ENCODE assay signal across 9 cellular contexts in genomic region chr2:235551965-235552364, GRCh38. TPM values are rescaled to one million over a fixed set of nuclear protein-coding genes. Genes with fewer than 3 reads are reported as not detected.
DNase-seq lines count a peak whose midpoint lies in the region; ATAC-seq and TF ChIP-seq lines count a peak whose summit lies in the region.
"Had no signal": no experiment of that assay in that cellular context is flagged by ENCODE, and none has a peak within 500 bp of the region (broad histone marks: within the 10 kb centered on the region; RNA-seq: fewer than 3 reads in every experiment).

No MANE protein-coding gene starts in this region.

- H3K36me3 ChIP-seq in Panc1 (ENCODE audit: control insufficient read depth, insufficient read depth, low read length), result no peaks in the 10 kb centered on the region
- no peaks in the 10 kb centered on the region for H3K36me3 ChIP-seq in esophagus muscularis mucosa
- H3K36me3 ChIP-seq in CD4-positive, alpha-beta memory T cell (ENCODE audit: insufficient read depth, low read length), result no peaks in the 10 kb centered on the region
- H3K36me3 ChIP-seq: thoracic aorta had no signal

- TF ChIP-seq EP300 in esophagus muscularis mucosa (IDR thresholded peaks at IDR 0.05), result no peak

- peaks cover 27% of the 10 kb centered on the region for H3K27me3 Mint-ChIP-seq in nephron (ENCODE audit: low read depth)
- peaks cover 8 to 20% of the 10 kb centered on the region in 2 donors for H3K27me3 Mint-ChIP-seq in CD4-positive, alpha-beta memory T cell

- in situ Hi-C loops in Panc1 (cut with HindIII; ENCODE audit: low pct_unique_long_range_greater_than_20kb, low sequenced_read_pairs), result no loop called here

- H3K27me3 ChIP-seq in Panc1 (ENCODE audit: control insufficient read depth, insufficient read depth, low read length), result no peaks in the 10 kb centered on the region
- H3K27me3 ChIP-seq in esophagus muscularis mucosa, result no peaks in the 10 kb centered on the region
- no peaks in the 10 kb centered on the region for H3K27me3 ChIP-seq in CD4-positive, alpha-beta memory T cell (ENCODE audit: insufficient read depth, low read length)

- no peak overlapping the region for H3K4me3 Mint-ChIP-seq in nephron
- H3K4me3 Mint-ChIP-seq in CD4-positive, alpha-beta memory T cell, result no peak overlapping the region

- ATAC-seq in Panc1 (peak; percentile 95), HG02623 (IDR thresholded peaks at IDR 0.05; ENCODE audit: unreplicated experiment) (no peak)

- H3K4me1 Mint-ChIP-seq in nephron, result peaks cover 10% of the 10 kb centered on the region
- H3K4me1 Mint-ChIP-seq in CD4-positive, alpha-beta memory T cell, result peaks cover 0 to 3% (median 0%) of the 10 kb centered on the region in 4 donors

- CTCF ChIA-PET in AG04449 (lab: Yijun Ruan, JAX), result interaction anchor here (1.0 to 2.2 kb wide), 5 partner anchors 28 to 416 kb away, joined by 3 to 7 read pairs (median 5); no protein-coding TSS in a partner anchor
- CTCF ChIA-PET in Panc1 (lab: Charles Lee), result interaction anchor here (0.6 to 1.3 kb wide), 5 partner anchors 42 to 417 kb away, joined by 3 to 5 read pairs (median 3); no protein-coding TSS in a partner anchor
- CTCF ChIA-PET in CD4-positive, alpha-beta memory T cell (lab: Charles Lee; ENCODE audit: partially characterized antibody), result no interaction called here

- peak overlapping the region in 1 of 3 experiments; percentile 13 for H3K27ac Mint-ChIP-seq in nephron
- H3K27ac Mint-ChIP-seq in CD4-positive, alpha-beta memory T cell, result no peak overlapping the region

- no peaks in the 10 kb centered on the region for H3K9me3 Mint-ChIP-seq in nephron
- H3K9me3 Mint-ChIP-seq in CD4-positive, alpha-beta memory T cell, result peaks cover 0 to 5% (median 0%) of the 10 kb centered on the region in 8 donors

- H3K4me3 ChIP-seq in AG04449 (ENCODE audit: low read depth, low read length) (no peak overlapping the region), Panc1 (ENCODE audit: low read depth in 2 of 2, low read length in 2 of 2) (no peak overlapping the region), esophagus muscularis mucosa (no peak overlapping the region)
- no peak overlapping the region for H3K4me3 ChIP-seq in CD4-positive, alpha-beta memory T cell (ENCODE audit: low read length in 2 of 2)
- H3K4me3 ChIP-seq: thoracic aorta had no signal

- no peaks in the 10 kb centered on the region for H3K36me3 Mint-ChIP-seq in nephron (ENCODE audit: low read depth)
- H3K36me3 Mint-ChIP-seq in CD4-positive, alpha-beta memory T cell, result no peaks in the 10 kb centered on the region

- TF ChIP-seq CTCF in AG04449 (IDR thresholded peaks at IDR 0.05; ENCODE audit: insufficient read depth, low read length, missing control alignments), result peak; percentile 65
- TF ChIP-seq CTCF in Panc1 (IDR thresholded peaks at IDR 0.05), result peak; percentile 82
- TF ChIP-seq CTCF in esophagus muscularis mucosa (IDR thresholded peaks at IDR 0.05), result peak; percentile 24 to 36 (median 31)
- peak; percentile 49 to 60 (median 54) for TF ChIP-seq CTCF in nephron (IDR thresholded peaks at IDR 0.05; ENCODE audit: unreplicated experiment in 3 of 3)

- BruUV-seq in Panc1 (replicated peaks; lab: Mats Ljungman, UMichigan), result no TSS peak

- POLR2A ChIA-PET in AG04449 (lab: Yijun Ruan, JAX), result no interaction called here
- POLR2A ChIA-PET in Panc1 (lab: Charles Lee), result interaction anchor here (0.6 kb wide), 1 partner anchor 110 kb away, joined by 8 read pairs; no protein-coding TSS in a partner anchor
- POLR2A ChIA-PET in CD4-positive, alpha-beta memory T cell (lab: Charles Lee; ENCODE audit: partially characterized antibody), result no interaction called here

- H3K4me1 ChIP-seq in Panc1 (ENCODE audit: control insufficient read depth, insufficient read depth, low read length) (peaks cover 10% of the 10 kb centered on the region), esophagus muscularis mucosa (peaks cover 23 to 57% (median 44%) of the 10 kb centered on the region in 4 donors)
- no peaks in the 10 kb centered on the region for H3K4me1 ChIP-seq in CD4-positive, alpha-beta memory T cell (ENCODE audit: insufficient read depth, low read length)

- intact Hi-C loops in Panc1 (cut with micrococcal nuclease; ENCODE audit: unreplicated experiment), result no loop called here
- intact Hi-C loops in esophagus muscularis mucosa (cut with DNase I), result no loop called here
- intact Hi-C loops in CD4-positive, alpha-beta memory T cell (cut with micrococcal nuclease), result no loop called here

- DNase-seq in AG04449 (ENCODE audit: low read depth, low spot score) (no peak), H4 (ENCODE audit: low spot score) (peak; percentile 63), Panc1 (ENCODE audit: low read depth, low spot score) (peak; percentile 8), esophagus muscularis mucosa (ENCODE audit: extremely low spot score) (no peak), NCI-H1048 (lab: John Stamatoyannopoulos, UW) (no peak)
- no peak for DNase-seq in CD4-positive, alpha-beta memory T cell

- 28% methylated on average over 2 of the region's 8 CpGs for WGBS in esophagus muscularis mucosa

- H3K9me3 ChIP-seq in Panc1 (ENCODE audit: control insufficient read depth, insufficient read depth, low read depth, low read length) (no peaks in the 10 kb centered on the region), esophagus muscularis mucosa (no peaks in the 10 kb centered on the region)
- H3K9me3 ChIP-seq in CD4-positive, alpha-beta memory T cell (ENCODE audit: control insufficient read depth in 1 of 2, low read length in 2 of 2), result no peaks in the 10 kb centered on the region
- H3K9me3 ChIP-seq: thoracic aorta had no signal

- TF ChIP-seq POLR2A in esophagus muscularis mucosa (IDR thresholded peaks at IDR 0.05; ENCODE audit: low read depth), result no peak

- no peak overlapping the region for H3K27ac ChIP-seq in Panc1 (ENCODE audit: low read length)
- H3K27ac ChIP-seq in esophagus muscularis mucosa (replicated peaks in 1 of 4), result no peak overlapping the region
- H3K27ac ChIP-seq in CD4-positive, alpha-beta memory T cell (ENCODE audit: low read depth, low read length), result no peak overlapping the region
- H3K27ac ChIP-seq: thoracic aorta had no signal

RNA-seq across cellular contexts. Expression of gene AGAP1, which starts 58.1 kb away (rescaled TPM):
- 5.3 and 7.0 TPM in 2 replicates for total RNA-seq in H4 (2014; rRNA removed; shearing (Covaris generic))
- 38.9 TPM for total RNA-seq in Panc1 (2021; ENCODE audit: unreplicated experiment)
- polyA plus RNA-seq in Panc1 (2012; ENCODE audit: insufficient read length), result 31.6 TPM
- total RNA-seq in esophagus muscularis mucosa, result 10 to 100 TPM; 37.9 to 62.4 (median 47.2) TPM
- 1 to 10 TPM; 2.4 to 2.9 TPM for total RNA-seq in CD4-positive, alpha-beta memory T cell
- 1 to 10 TPM in 1 of 2 donors, under 1 TPM in 1; 0.24 to 1.4 TPM for polyA plus RNA-seq in CD4-positive, alpha-beta memory T cell

Comparison
In these comparisons a context has a peak if more than half of its experiments do, and no peak if none do; other contexts are left out.
1. DNase-seq: peak in H4 (single experiment) and Panc1 (single experiment); none in AG04449 (single experiment), esophagus muscularis mucosa (single experiment), CD4-positive, alpha-beta memory T cell (0 of 5) and NCI-H1048 (single experiment).
2. CTCF ChIP-seq: peak in every context shown above with its lines; median percentile 82 in Panc1; 65 in AG04449; 54 in nephron; 31 in esophagus muscularis mucosa.